15 cellular contexts compared by ENCODE assay signal in genomic region chr9:113502427-113503008, GRCh38. TPM values are rescaled to one million over a fixed set of nuclear protein-coding genes. Genes with fewer than 3 reads are reported as not detected.
DNase-seq lines count a peak whose midpoint lies in the region; ATAC-seq and TF ChIP-seq lines count a peak whose summit lies in the region.
"Had no signal": no experiment of that assay in that cellular context is flagged by ENCODE, and none has a peak within 500 bp of the region (broad histone marks: within the 10 kb centered on the region; RNA-seq: fewer than 3 reads in every experiment).

No MANE protein-coding gene starts in this region.

- H2AFZ ChIP-seq in GM23338, result no peak overlapping the region

- intact Hi-C loops in right lobe of liver (cut with DNase I), result no loop called here

- no peaks in the 10 kb centered on the region for H3K36me3 Mint-ChIP-seq in GM23338 (ENCODE audit: low read depth)
- H3K36me3 Mint-ChIP-seq in stimulated activated effector memory CD8-positive, alpha-beta T cell treated with anti-CD3 and anti-CD28 coated beads, Interleukin-12 subunit alpha, Interleukin-12 subunit beta, amount 100 ng/mL, for 72 hours, result peaks cover 4% of the 10 kb centered on the region

- peak overlapping the region; percentile 25; the same call in 1 of the 2 replicates for H3K4me3 ChIP-seq in GM23338
- H3K4me3 ChIP-seq in right lobe of liver, result peak overlapping the region; percentile 9 to 33 (median 24)

- H3K79me2 ChIP-seq in GM23338 (replicated peaks; ENCODE audit: insufficient read depth), result no peaks in the 10 kb centered on the region

- no peaks in the 10 kb centered on the region for H3K9me3 Mint-ChIP-seq in GM23338
- H3K9me3 Mint-ChIP-seq in stimulated activated effector memory CD8-positive, alpha-beta T cell treated with anti-CD3 and anti-CD28 coated beads, Interleukin-12 subunit alpha, Interleukin-12 subunit beta, amount 100 ng/mL, for 72 hours, result no peaks in the 10 kb centered on the region

- peaks cover 18% of the 10 kb centered on the region for H3K4me1 ChIP-seq in GM23338 (ENCODE audit: insufficient read depth)
- H3K4me1 ChIP-seq in right lobe of liver, result peaks cover 0 to 36% (median 15%) of the 10 kb centered on the region in 4 donors

- peak overlapping the region; percentile 59; the same call in 1 of the 3 replicates for H3K4me3 Mint-ChIP-seq in GM23338
- H3K4me3 Mint-ChIP-seq in stimulated activated effector memory CD8-positive, alpha-beta T cell treated with anti-CD3 and anti-CD28 coated beads, Interleukin-12 subunit alpha, Interleukin-12 subunit beta, amount 100 ng/mL, for 72 hours, result no peak overlapping the region

- no peaks in the 10 kb centered on the region for H3K9me2 ChIP-seq in GM23338 (ENCODE audit: insufficient read depth)

- H3K9me3 ChIP-seq in right lobe of liver, result no peaks in the 10 kb centered on the region

- ATAC-seq in GM23338 (no peak), right lobe of liver (no peak), GM19023 (IDR thresholded peaks at IDR 0.05; ENCODE audit: unreplicated experiment) (no peak), GM21737 (IDR thresholded peaks at IDR 0.05; ENCODE audit: unreplicated experiment) (no peak)
- no peak for ATAC-seq in stimulated activated effector memory CD8-positive, alpha-beta T cell treated with anti-CD3 and anti-CD28 coated beads, Interleukin-12 subunit alpha, Interleukin-12 subunit beta, amount 100 ng/mL, for 72 hours
- ATAC-seq: PC-3 had no signal

- H3K4me1 Mint-ChIP-seq in GM23338, result peaks cover 48% of the 10 kb centered on the region
- peaks cover 33% of the 10 kb centered on the region for H3K4me1 Mint-ChIP-seq in stimulated activated effector memory CD8-positive, alpha-beta T cell treated with anti-CD3 and anti-CD28 coated beads, Interleukin-12 subunit alpha, Interleukin-12 subunit beta, amount 100 ng/mL, for 72 hours

- peaks cover 15% of the 10 kb centered on the region for H3K27me3 Mint-ChIP-seq in GM23338 (ENCODE audit: insufficient read depth, low read depth, poor library complexity)

- no peak for DNase-seq in GM23338 (ENCODE audit: low spot score)
- no peak for DNase-seq in right lobe of liver
- no peak for DNase-seq in stimulated activated effector memory CD8-positive, alpha-beta T cell treated with anti-CD3 and anti-CD28 coated beads, Interleukin-12 subunit alpha, Interleukin-12 subunit beta, amount 100 ng/mL, for 72 hours (ENCODE audit: low spot score in 2 of 2)
- no peak for DNase-seq in mesenteric fat pad (ENCODE audit: low spot score)
- no peak for DNase-seq in stimulated activated CD8-positive, alpha-beta memory T cell treated with anti-CD3 and anti-CD28 coated beads, Interleukin-4, amount 100 ng/mL, for 48 hours
- DNase-seq: activated T-cell treated with anti-CD3 and anti-CD28 coated beads, Interleukin-2, amount 50 U/mL, for 1 hour; DMS153; kidney glomerular epithelial cell; NCI-H1092; NCI-H446; PC-3; stimulated activated CD4-positive, alpha-beta T cell treated with anti-CD3 and anti-CD28 coated beads, Interleukin-12 subunit alpha, Interleukin-12 subunit beta, amount 100 ng/mL, for 4 hours had no signal

- TF ChIP-seq POLR2A in right lobe of liver (IDR thresholded peaks at IDR 0.05), result no peak

- H3K27me3 ChIP-seq in GM23338 (ENCODE audit: insufficient read depth), result no peaks in the 10 kb centered on the region
- no peaks in the 10 kb centered on the region for H3K27me3 ChIP-seq in right lobe of liver

- H4K20me1 ChIP-seq in GM23338 (replicated peaks; ENCODE audit: insufficient read depth), result no peaks in the 10 kb centered on the region

- TF ChIP-seq CTCF in GM23338 (conservative IDR thresholded peaks at IDR 0.05; ENCODE audit: low read depth in 2 of 2), result no peak
- TF ChIP-seq CTCF in right lobe of liver (IDR thresholded peaks at IDR 0.05), result no peak

- no peaks in the 10 kb centered on the region for H3K36me3 ChIP-seq in GM23338 (ENCODE audit: insufficient read depth)
- H3K36me3 ChIP-seq in right lobe of liver, result no peaks in the 10 kb centered on the region

- WGBS in right lobe of liver (ENCODE audit: insufficient coverage, low coverage, low lambda C conversion rate, missing lambda C conversion rate), result 79% methylated on average over 4 of the region's 4 CpGs

- peak overlapping the region; percentile 36; the same call in 1 of the 2 replicates for H3K27ac Mint-ChIP-seq in GM23338
- H3K27ac Mint-ChIP-seq in stimulated activated effector memory CD8-positive, alpha-beta T cell treated with anti-CD3 and anti-CD28 coated beads, Interleukin-12 subunit alpha, Interleukin-12 subunit beta, amount 100 ng/mL, for 72 hours, result peak overlapping the region; percentile 58

- H3F3A ChIP-seq in GM23338 (replicated peaks; ENCODE audit: low read depth), result no peaks in the 10 kb centered on the region

- H3K4me2 ChIP-seq in GM23338, result peak overlapping the region; percentile 50

- H3K27ac ChIP-seq in GM23338 (ENCODE audit: low read depth) (no peak overlapping the region), cingulate gyrus (ENCODE audit: low read depth, low read length) (peak overlapping the region; percentile 72), right lobe of liver (peak overlapping the region in 2 of 3 donors; percentile 8 to 69)

TF ChIP-seq in GM23338, 12 proteins besides CTCF, POLR2A, EP300 and RAD21:
- TF ChIP-seq STAT1 (IDR thresholded peaks at IDR 0.05; ENCODE audit: unreplicated experiment) (no peak), ETS1 (IDR thresholded peaks at IDR 0.05) (no peak), POLR2AphosphoS5 (IDR thresholded peaks at IDR 0.05; ENCODE audit: low read depth) (no peak), EZH2 (IDR thresholded peaks at IDR 0.05; ENCODE audit: low read depth, unreplicated experiment) (no peak)

RNA-seq across cellular contexts. Expression of gene RGS3, which starts 39.0 kb away (rescaled TPM):
- 16.0 and 24.3 TPM in 2 replicates for total RNA-seq in GM23338 (2014; rRNA removed; shearing (Covaris generic))
- 12.2 and 14.2 TPM in 2 replicates for polyA plus RNA-seq in GM23338 (2016; fragmentation: Nextera tagmentation; extraction: Ambion mirVana)
- total RNA-seq in right lobe of liver, result 10 to 100 TPM; 19.0 to 60.3 (median 31.0) TPM
- 116 TPM for total RNA-seq in mesenteric fat pad
